Comparison of ENCODE assay signal across 33 cellular contexts in the genomic region with DNA sequence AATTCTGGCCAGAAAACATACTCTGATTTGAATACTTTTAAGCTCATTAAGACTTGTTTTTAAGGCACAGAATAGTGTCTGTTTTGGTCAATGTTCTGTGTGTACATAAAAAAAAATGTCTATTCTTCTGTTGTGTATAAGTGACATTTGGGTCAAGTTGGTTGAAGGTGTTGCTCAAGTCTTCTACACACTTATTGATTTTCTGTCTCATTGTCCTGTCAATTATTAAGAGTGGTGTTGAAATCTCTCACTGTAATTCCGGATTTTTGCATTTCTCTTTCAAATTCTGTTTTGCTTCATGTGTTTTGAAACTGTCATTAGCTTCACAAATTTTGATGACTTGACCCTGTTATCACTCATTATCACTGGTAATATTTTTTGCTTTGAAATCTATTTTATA.
"Had no signal": no experiment of that assay in that cellular context is flagged by ENCODE, and none has a peak within 500 bp of the region (broad histone marks: within the 10 kb centered on the region; RNA-seq: fewer than 3 reads in every experiment).

No MANE protein-coding gene starts in this region.

- H3K4me3 ChIP-seq: adrenal gland, body of pancreas, breast epithelium had no signal

- DNase-seq: activated B cell treated with CpG ODN at 0.5 μM for 24 hours; activated CD4-positive, alpha-beta memory T cell treated with anti-CD3 and anti-CD28 coated beads for 36 hours; activated CD4-positive, alpha-beta T cell treated with anti-CD3 and anti-CD28 coated beads for 4 hours; activated CD4-positive, alpha-beta T cell treated with anti-CD3 and anti-CD28 coated beads, Interleukin-2, amount 10 ng/mL, durations not matched to agents 24 days and 14 days; activated CD4-positive, alpha-beta T cell treated with anti-CD3 and anti-CD28 coated beads, Interleukin-2, amount 50 U/mL, for 1 hour; activated CD4-positive, alpha-beta T cell treated with anti-CD3 and anti-CD28 coated beads, Interleukin-2, amount 50 U/mL, for 4 hours; activated CD4-positive, CD25-positive, alpha-beta regulatory T cell treated with anti-CD3 and anti-CD28 coated beads, Interleukin-2, amount 50 U/mL, for 72 hours; activated CD8-positive, alpha-beta memory T cell treated with anti-CD3 and anti-CD28 coated beads, Interleukin-2, amount 50 U/mL, for 4 hours; activated CD8-positive, alpha-beta T cell treated with anti-CD3 and anti-CD28 coated beads for 36 hours; activated effector memory CD4-positive, alpha-beta T cell treated with anti-CD3 and anti-CD28 coated beads, Interleukin-2, amount 50 U/mL, for 16 hours; activated gamma-delta T cell treated with Interleukin-2 at 50 U/mL for 16 hours; activated naive CD4-positive, alpha-beta T cell; activated naive CD4-positive, alpha-beta T cell treated with anti-CD3 and anti-CD28 coated beads for 36 hours; activated naive CD4-positive, alpha-beta T cell treated with anti-CD3 and anti-CD28 coated beads, Interleukin-2, amount 50 U/mL, for 16 hours; activated naive CD8-positive, alpha-beta T cell treated with anti-CD3 and anti-CD28 coated beads for 36 hours; activated T-cell treated with anti-CD3 and anti-CD28 coated beads for 4 hours; activated T-cell treated with anti-CD3 and anti-CD28 coated beads, Interleukin-2, amount 50 U/mL, for 1 hour; activated T-cell treated with anti-CD3 and anti-CD28 coated beads, Interleukin-2, amount 50 U/mL, for 4 hours; activated T-cell treated with anti-CD3 and anti-CD28 coated beads, Interleukin-2, amount 50 U/mL, for 72 hours; adrenal gland; amniotic stem cell; aorta; body of pancreas; brain microvascular endothelial cell; central memory CD4-positive, alpha-beta T cell; T-helper 2 cell; T-helper 9 cell had no signal

- H3K27me3 ChIP-seq: adrenal gland, body of pancreas, brain microvascular endothelial cell, breast epithelium had no signal

- H3K4me1 ChIP-seq: adrenal gland, body of pancreas, breast epithelium had no signal

- FAIRE-seq: astrocyte, TTC549 had no signal

- ATAC-seq: activated CD8-positive, alpha-beta T cell treated with anti-CD3 and anti-CD28 coated beads for 36 hours; activated naive CD4-positive, alpha-beta T cell treated with anti-CD3 and anti-CD28 coated beads, Interleukin-2, amount 50 U/mL, for 72 hours; activated T-cell treated with anti-CD3 and anti-CD28 coated beads, Interleukin-2, amount 50 U/mL, for 4 hours; activated T-cell treated with anti-CD3 and anti-CD28 coated beads, Interleukin-2, amount 50 U/mL, for 72 hours; activated T-helper 17 cell treated with anti-CD3 and anti-CD28 coated beads, Interleukin-2, amount 50 U/mL, for 72 hours; body of pancreas had no signal

- H3K9me3 ChIP-seq: adrenal gland, body of pancreas had no signal

- H3K36me3 ChIP-seq: adrenal gland, brain microvascular endothelial cell, breast epithelium had no signal

- H3K27ac ChIP-seq: adrenal gland, body of pancreas, brain microvascular endothelial cell, breast epithelium, VCaP had no signal
